Comparison of ENCODE assay signal across 8 cellular contexts in genomic region chr3:141410861-141411771, GRCh38. TPM values are rescaled to one million over a fixed set of nuclear protein-coding genes. Genes with fewer than 3 reads are reported as not detected.
DNase-seq lines count a peak whose midpoint lies in the region; ATAC-seq and TF ChIP-seq lines count a peak whose summit lies in the region.

No MANE protein-coding gene starts in this region.

- H4K20me1 ChIP-seq in H9 (ENCODE audit: control insufficient read depth, insufficient read depth, insufficient read length) = no peaks in the 10 kb centered on the region

- TF ChIP-seq CTCF in upper lobe of left lung (IDR thresholded peaks at IDR 0.05) (no peak), H9 (conservative IDR thresholded peaks at IDR 0.05) (no peak)

- no peak overlapping the region for H4K8ac ChIP-seq in H9 (replicated peaks; ENCODE audit: insufficient read length, low read depth, low read length)

- H2AK5ac ChIP-seq in H9 (ENCODE audit: insufficient read length, low read length) = no peak overlapping the region

- ATAC-seq in central memory CD8-positive, alpha-beta T cell (replicated peaks; ENCODE audit: extremely low read depth, poor library complexity, severe bottlenecking) = peak; percentile 16
- peak in 1 of 2 donors; percentile 57 for ATAC-seq in upper lobe of left lung (ENCODE audit: low FRiP score in 2 of 2)
- ATAC-seq in GM18858 (IDR thresholded peaks at IDR 0.05; ENCODE audit: unreplicated experiment) = no peak

- no peaks in the 10 kb centered on the region for H3K23me2 ChIP-seq in H9 (ENCODE audit: insufficient read length, low read depth, low read length, poor library complexity, severe bottlenecking)

- H3K4me3 Mint-ChIP-seq in central memory CD8-positive, alpha-beta T cell = peak overlapping the region; percentile 78
- H3K4me3 Mint-ChIP-seq in H9 = no peak overlapping the region

- H2BK12ac ChIP-seq in H9 (ENCODE audit: insufficient read length, low read depth, low read length) = no peak overlapping the region

- peaks cover 30% of the 10 kb centered on the region for H3K4me1 ChIP-seq in mesodermal cell (ENCODE audit: control insufficient read depth, insufficient read depth, low read length, poor library complexity, severe bottlenecking)
- peaks cover 69 to 85% (median 81%) of the 10 kb centered on the region in 4 donors for H3K4me1 ChIP-seq in upper lobe of left lung
- no peaks in the 10 kb centered on the region for H3K4me1 ChIP-seq in H9 (ENCODE audit: insufficient read depth, low read length)

- H3K4me3 ChIP-seq in mesodermal cell (ENCODE audit: extremely low read depth, insufficient read depth, low read length, poor library complexity, severe bottlenecking) = no peak overlapping the region
- H3K4me3 ChIP-seq in upper lobe of left lung = no peak overlapping the region

- no peak overlapping the region for H2BK20ac ChIP-seq in H9 (ENCODE audit: low read depth, low read length, poor library complexity, severe bottlenecking)

- H3K9me3 ChIP-seq in mesodermal cell (ENCODE audit: control insufficient read depth, low read length) (no peaks in the 10 kb centered on the region), upper lobe of left lung (no peaks in the 10 kb centered on the region), H9 (ENCODE audit: control insufficient read depth, low read depth, low read length) (no peaks in the 10 kb centered on the region)

- H2AFZ ChIP-seq in H9 (ENCODE audit: low read length) = no peak overlapping the region

- H4K5ac ChIP-seq in H9 (ENCODE audit: insufficient read length, low read depth, low read length) = no peak overlapping the region

- H2BK15ac ChIP-seq in H9 (ENCODE audit: low read depth, low read length) = no peak overlapping the region

- H3K23ac ChIP-seq in H9 (ENCODE audit: insufficient read length, low read depth, low read length) = no peak overlapping the region

- H3T11ph ChIP-seq in H9 (ENCODE audit: low read length) = no peak overlapping the region

- peaks cover 72% of the 10 kb centered on the region for H3K4me1 Mint-ChIP-seq in central memory CD8-positive, alpha-beta T cell
- peaks cover 20 to 27% of the 10 kb centered on the region in 2 experiments for H3K4me1 Mint-ChIP-seq in H9

- H3K9ac ChIP-seq in H9 (ENCODE audit: extremely low read depth, insufficient read length, low read length) = no peak overlapping the region

- H2BK5ac ChIP-seq in H9 (ENCODE audit: insufficient read length, low read length) = no peak overlapping the region

- no peak overlapping the region for H4K91ac ChIP-seq in H9 (ENCODE audit: insufficient read length, low read depth, low read length)

- peaks cover 38% of the 10 kb centered on the region for H3K36me3 Mint-ChIP-seq in central memory CD8-positive, alpha-beta T cell (ENCODE audit: insufficient read depth)
- H3K36me3 Mint-ChIP-seq in H9 (ENCODE audit: insufficient read depth in 1 of 3, low read depth in 3 of 3) = peaks cover 0 to 12% (median 6%) of the 10 kb centered on the region in 3 experiments; a peak in 3 of 7 replicates

- H3K27me3 Mint-ChIP-seq in central memory CD8-positive, alpha-beta T cell = no peaks in the 10 kb centered on the region
- H3K27me3 Mint-ChIP-seq in H9 (ENCODE audit: low read depth) = peaks cover 21% of the 10 kb centered on the region

- H3K9me3 Mint-ChIP-seq in central memory CD8-positive, alpha-beta T cell = no peaks in the 10 kb centered on the region
- H3K9me3 Mint-ChIP-seq in H9 = no peaks in the 10 kb centered on the region

- H2BK120ac ChIP-seq in H9 (ENCODE audit: low read depth, low read length, poor library complexity, severe bottlenecking) = no peak overlapping the region

- H3K18ac ChIP-seq in H9 (ENCODE audit: insufficient read length, low read depth, low read length) = no peak overlapping the region

- no peak overlapping the region for H3K56ac ChIP-seq in H9 (ENCODE audit: insufficient read length, low read depth, low read length)

- H3K36me3 ChIP-seq in mesodermal cell (ENCODE audit: control insufficient read depth, insufficient read depth, low read length) (peaks cover 54% of the 10 kb centered on the region), upper lobe of left lung (peaks cover 3 to 44% (median 18%) of the 10 kb centered on the region in 4 donors)

- peak overlapping the region; percentile 65 for H3K27ac ChIP-seq in mesodermal cell (ENCODE audit: low read depth, low read length, severe bottlenecking)
- H3K27ac ChIP-seq in upper lobe of left lung = peak overlapping the region; percentile 89 to 99 (median 94)
- no peak overlapping the region for H3K27ac ChIP-seq in H9 (ENCODE audit: insufficient read length, low read depth, low read length)

- no peaks in the 10 kb centered on the region for H3K79me2 ChIP-seq in H9 (ENCODE audit: insufficient read depth, low read length)

- 79 to 91% methylated on average over 8 of the region's 9 CpGs for WGBS in mesodermal cell (ENCODE audit: insufficient coverage in 2 of 2), 2 experiments
- 38 to 42% methylated on average over 9 of the region's 9 CpGs for WGBS in upper lobe of left lung, 2 donors
- no CpG with 5 or more reads among the region's 9 CpGs for WGBS in H9 (ENCODE audit: extremely low coverage, insufficient read length, low lambda C conversion rate)

- TF ChIP-seq POLR2A in Raji (IDR thresholded peaks at IDR 0.05; ENCODE audit: insufficient read depth, low read depth, low read length) (peak; percentile 32; the same call in 1 of the 2 replicates), upper lobe of left lung (IDR thresholded peaks at IDR 0.05) (peak in 1 of 4 donors; percentile 37)

- DNase-seq in DMS153 treated with DMSO at 0.1 percent for 48 hours (lab: John Stamatoyannopoulos, UW; ENCODE audit: unreplicated experiment) (peak; percentile 21), DMS153 (lab: John Stamatoyannopoulos, UW) (no peak), upper lobe of left lung (peak in 1 of 2 donors; percentile 55), H9 (no peak)
- DNase-seq in central memory CD8-positive, alpha-beta T cell (ENCODE audit: low spot score in 2 of 2) = no peak

- no peak overlapping the region for H3K14ac ChIP-seq in H9 (ENCODE audit: insufficient read depth, low read length)

- no peak overlapping the region for H3K4me2 ChIP-seq in H9 (ENCODE audit: insufficient read depth, insufficient read length, low read length)

- no peak for TF ChIP-seq EP300 in upper lobe of left lung (IDR thresholded peaks at IDR 0.05)

- no peaks in the 10 kb centered on the region for H3K27me3 ChIP-seq in upper lobe of left lung
- peaks cover 4% of the 10 kb centered on the region; the same call in 1 of the 2 replicates for H3K27me3 ChIP-seq in H9 (ENCODE audit: insufficient read depth, low read length)

- no peak overlapping the region for H3K4ac ChIP-seq in H9 (ENCODE audit: low read depth, low read length)

- no peaks in the 10 kb centered on the region for H3K79me1 ChIP-seq in H9 (ENCODE audit: insufficient read depth, low read depth, low read length, poor library complexity, severe bottlenecking)

- H3K27ac Mint-ChIP-seq in central memory CD8-positive, alpha-beta T cell (ENCODE audit: low read depth) = peak overlapping the region; percentile 96
- no peak overlapping the region; a peak in 1 of 7 replicates for H3K27ac Mint-ChIP-seq in H9

RNA-seq across cellular contexts. Expression of gene ZBTB38, which starts 42.8 kb away (rescaled TPM):
- polyA plus RNA-seq in mesodermal cell (2013, experiment 1 of 2) = 37.0 TPM
- 34.1 TPM for polyA plus RNA-seq in mesodermal cell (2013, experiment 2 of 2)
- total RNA-seq in upper lobe of left lung = 100 to 1,000 TPM in 2 of 6 donors, 10 to 100 TPM in 4; 80.2 to 146 (median 91.8) TPM
- 12.7 and 14.6 TPM in 2 replicates for total RNA-seq in H9 (2021)
